ENCODE assay signal across 23 cellular contexts in genomic region chr3:42578054-42578453, GRCh38. TPM values are rescaled to one million over a fixed set of nuclear protein-coding genes. Genes with fewer than 3 reads are reported as not detected.
A peak's percentile ranks its signal among the peaks of the same experiment; 100 is the strongest.
DNase-seq lines count a peak whose midpoint lies in the region; ATAC-seq and TF ChIP-seq lines count a peak whose summit lies in the region.
"Had no signal": no experiment of that assay in that cellular context is flagged by ENCODE, and none has a peak within 500 bp of the region (broad histone marks: within the 10 kb centered on the region; RNA-seq: fewer than 3 reads in every experiment).

No MANE protein-coding gene starts in this region.

- no peak for TF ChIP-seq CTCF in activated CD8-positive, alpha-beta T cell treated with anti-CD3 and anti-CD28 coated beads for 36 hours (IDR thresholded peaks at IDR 0.05)
- no peak for TF ChIP-seq CTCF in VCaP (conservative IDR thresholded peaks at IDR 0.05)
- TF ChIP-seq CTCF in Caco-2 (IDR thresholded peaks at IDR 0.05; ENCODE audit: insufficient read depth in 1 of 2, low read depth in 1 of 2, low read length in 1 of 2, severe bottlenecking in 1 of 2, unreplicated experiment in 1 of 2): no peak
- TF ChIP-seq CTCF in psoas muscle (IDR thresholded peaks at IDR 0.05): no peak

- H3K9me3 ChIP-seq in Caco-2: no peaks in the 10 kb centered on the region
- H3K9me3 ChIP-seq in psoas muscle: peaks cover 8% of the 10 kb centered on the region

- POLR2A ChIA-PET in activated CD8-positive, alpha-beta T cell treated with anti-CD3 and anti-CD28 coated beads, Interleukin-2, amount 10 ng/mL, durations not matched to agents 7 days and 5 days (lab: Charles Lee): interaction anchor here (0.7 to 1.0 kb wide), 2 partner anchors 16 to 23 kb away, joined by 3 read pairs; partner anchors contain the start of gene NKTR
- POLR2A ChIA-PET in activated CD8-positive, alpha-beta T cell treated with anti-CD3 and anti-CD28 coated beads for 36 hours (lab: Charles Lee): no interaction called here
- POLR2A ChIA-PET in Caco-2 (lab: Charles Lee): no interaction called here

- H3K27me3 Mint-ChIP-seq in activated CD8-positive, alpha-beta T cell treated with anti-CD3 and anti-CD28 coated beads, Interleukin-2, amount 10 ng/mL, durations not matched to agents 7 days and 5 days (ENCODE audit: low read depth): no peaks in the 10 kb centered on the region
- no peaks in the 10 kb centered on the region for H3K27me3 Mint-ChIP-seq in activated CD8-positive, alpha-beta T cell treated with anti-CD3 and anti-CD28 coated beads for 36 hours
- no peaks in the 10 kb centered on the region for H3K27me3 Mint-ChIP-seq in central memory CD8-positive, alpha-beta T cell
- no peaks in the 10 kb centered on the region for H3K27me3 Mint-ChIP-seq in Caco-2 (ENCODE audit: insufficient read depth, unreplicated experiment)
- H3K27me3 Mint-ChIP-seq: B cell; CD4-positive, alpha-beta T cell had no signal

- H3K36me3 ChIP-seq in Caco-2 (ENCODE audit: control insufficient read depth, insufficient read depth, low read length) (no peaks in the 10 kb centered on the region), psoas muscle (ENCODE audit: insufficient read depth in 1 of 2, low read depth in 1 of 2) (peaks cover 0 to 9% of the 10 kb centered on the region in 2 donors)

- H3K27me3 ChIP-seq in Caco-2 (replicated peaks; ENCODE audit: control insufficient read depth, insufficient read depth, low read length): no peaks in the 10 kb centered on the region
- H3K27me3 ChIP-seq in psoas muscle (ENCODE audit: insufficient read depth in 3 of 3, low read length in 2 of 3): no peaks in the 10 kb centered on the region
- H3K27me3 ChIP-seq: BLaER1 treated with 17β-estradiol and CSF1 and Interleukin-3, amounts not matched to agents 10 nM and 100 nM had no signal

- ATAC-seq in activated CD8-positive, alpha-beta T cell treated with anti-CD3 and anti-CD28 coated beads, Interleukin-2, amount 10 ng/mL, durations not matched to agents 7 days and 5 days: no peak
- ATAC-seq in activated CD8-positive, alpha-beta T cell treated with anti-CD3 and anti-CD28 coated beads for 36 hours: no peak
- ATAC-seq in central memory CD8-positive, alpha-beta T cell (replicated peaks; ENCODE audit: extremely low read depth, poor library complexity, severe bottlenecking): no peak
- ATAC-seq in psoas muscle: no peak
- ATAC-seq: A549; CD8-positive, alpha-beta T cell; GM12878 had no signal

- CTCF ChIA-PET in activated CD8-positive, alpha-beta T cell treated with anti-CD3 and anti-CD28 coated beads, Interleukin-2, amount 10 ng/mL, durations not matched to agents 7 days and 5 days (lab: Charles Lee): interaction anchor here (1.6 to 2.5 kb wide), 3 partner anchors 32 to 76 kb away, joined by 5 to 8 read pairs (median 7); partner anchors contain the start of gene VIPR1
- CTCF ChIA-PET in activated CD8-positive, alpha-beta T cell treated with anti-CD3 and anti-CD28 coated beads for 36 hours (lab: Charles Lee): interaction anchor here (2.1 kb wide), 1 partner anchor 30 kb away, joined by 9 read pairs; no protein-coding TSS in a partner anchor
- CTCF ChIA-PET in Caco-2 (lab: Charles Lee): no interaction called here

- no peak overlapping the region for H3K4me3 ChIP-seq in Caco-2 (ENCODE audit: low read depth, low read length)
- H3K4me3 ChIP-seq in psoas muscle: no peak overlapping the region
- H3K4me3 ChIP-seq: A549; BLaER1 treated with 17β-estradiol and CSF1 and Interleukin-3, amounts not matched to agents 10 nM and 100 nM; GM12878 had no signal

- BruUV-seq in Caco-2 (replicated peaks; lab: Mats Ljungman, UMichigan): no TSS peak

- no peak for DNase-seq in activated CD8-positive, alpha-beta T cell treated with anti-CD3 and anti-CD28 coated beads, Interleukin-2, amount 10 ng/mL, durations not matched to agents 7 days and 5 days
- no peak for DNase-seq in activated CD8-positive, alpha-beta T cell treated with anti-CD3 and anti-CD28 coated beads for 36 hours
- no peak for DNase-seq in central memory CD8-positive, alpha-beta T cell (ENCODE audit: low spot score in 2 of 2)
- no peak for DNase-seq in cerebellar nuclear complex (lab: John Stamatoyannopoulos, UW)
- no peak for DNase-seq in Caco-2
- DNase-seq in psoas muscle: no peak
- DNase-seq: AML-193; CD4-positive, alpha-beta T cell; CD8-positive, alpha-beta T cell; DMS 273 treated with DMSO at 0.1 percent for 48 hours; DMS153; DMS53; DMS79; DND-41; EL; GDM1 had no signal

- H3K4me1 ChIP-seq in Caco-2 (peaks cover 8% of the 10 kb centered on the region), psoas muscle (peaks cover 16% of the 10 kb centered on the region)

- peaks cover 33% of the 10 kb centered on the region for H3K4me1 Mint-ChIP-seq in activated CD8-positive, alpha-beta T cell treated with anti-CD3 and anti-CD28 coated beads, Interleukin-2, amount 10 ng/mL, durations not matched to agents 7 days and 5 days (ENCODE audit: low read depth)
- peaks cover 43% of the 10 kb centered on the region for H3K4me1 Mint-ChIP-seq in activated CD8-positive, alpha-beta T cell treated with anti-CD3 and anti-CD28 coated beads for 36 hours (ENCODE audit: low read depth)
- H3K4me1 Mint-ChIP-seq in central memory CD8-positive, alpha-beta T cell: peaks cover 49% of the 10 kb centered on the region
- H3K4me1 Mint-ChIP-seq in Caco-2 (ENCODE audit: low read depth, unreplicated experiment): peaks cover 9% of the 10 kb centered on the region

- peak overlapping the region; percentile 97; the same call in 1 of the 2 replicates for H3K27ac ChIP-seq in VCaP
- no peak overlapping the region for H3K27ac ChIP-seq in psoas muscle
- H3K27ac ChIP-seq: 22Rv1; A549; BLaER1 treated with 17β-estradiol and CSF1 and Interleukin-3, amounts not matched to agents 10 nM and 100 nM; C4-2B had no signal

- intact Hi-C loops in activated CD8-positive, alpha-beta T cell treated with anti-CD3 and anti-CD28 coated beads for 36 hours (cut with micrococcal nuclease): no loop called here
- intact Hi-C loops in Caco-2 (cut with micrococcal nuclease; ENCODE audit: unreplicated experiment): loop anchor here (10.0 kb wide), 1 partner anchor 257 kb away; no protein-coding TSS in a partner anchor
- intact Hi-C loops in psoas muscle (cut with DNase I): no loop called here

- H3K27ac Mint-ChIP-seq in activated CD8-positive, alpha-beta T cell treated with anti-CD3 and anti-CD28 coated beads, Interleukin-2, amount 10 ng/mL, durations not matched to agents 7 days and 5 days: peak overlapping the region; percentile 35
- H3K27ac Mint-ChIP-seq in activated CD8-positive, alpha-beta T cell treated with anti-CD3 and anti-CD28 coated beads for 36 hours: no peak overlapping the region
- peak overlapping the region; percentile 76 for H3K27ac Mint-ChIP-seq in central memory CD8-positive, alpha-beta T cell (ENCODE audit: low read depth)
- H3K27ac Mint-ChIP-seq in Caco-2 (ENCODE audit: unreplicated experiment): no peak overlapping the region
- H3K27ac Mint-ChIP-seq: B cell had no signal

- peaks cover 18% of the 10 kb centered on the region for H3K9me3 Mint-ChIP-seq in activated CD8-positive, alpha-beta T cell treated with anti-CD3 and anti-CD28 coated beads, Interleukin-2, amount 10 ng/mL, durations not matched to agents 7 days and 5 days (ENCODE audit: insufficient read depth)
- H3K9me3 Mint-ChIP-seq in activated CD8-positive, alpha-beta T cell treated with anti-CD3 and anti-CD28 coated beads for 36 hours: peaks cover 18% of the 10 kb centered on the region
- peaks cover 4% of the 10 kb centered on the region for H3K9me3 Mint-ChIP-seq in central memory CD8-positive, alpha-beta T cell
- H3K9me3 Mint-ChIP-seq in Caco-2 (ENCODE audit: unreplicated experiment): no peaks in the 10 kb centered on the region

- H3K36me3 Mint-ChIP-seq in activated CD8-positive, alpha-beta T cell treated with anti-CD3 and anti-CD28 coated beads, Interleukin-2, amount 10 ng/mL, durations not matched to agents 7 days and 5 days (ENCODE audit: low read depth): peaks cover 53% of the 10 kb centered on the region
- H3K36me3 Mint-ChIP-seq in activated CD8-positive, alpha-beta T cell treated with anti-CD3 and anti-CD28 coated beads for 36 hours (ENCODE audit: low read depth): peaks cover 39% of the 10 kb centered on the region
- H3K36me3 Mint-ChIP-seq in central memory CD8-positive, alpha-beta T cell (ENCODE audit: insufficient read depth): peaks cover 18% of the 10 kb centered on the region
- H3K36me3 Mint-ChIP-seq in Caco-2 (ENCODE audit: insufficient read depth, unreplicated experiment): peaks cover 28% of the 10 kb centered on the region

- WGBS in psoas muscle, 3 donors: 95 to 99% (median 99%) methylated on average over 4 of the region's 4 CpGs

- no peak overlapping the region for H3K4me3 Mint-ChIP-seq in activated CD8-positive, alpha-beta T cell treated with anti-CD3 and anti-CD28 coated beads, Interleukin-2, amount 10 ng/mL, durations not matched to agents 7 days and 5 days
- H3K4me3 Mint-ChIP-seq in activated CD8-positive, alpha-beta T cell treated with anti-CD3 and anti-CD28 coated beads for 36 hours: no peak overlapping the region
- no peak overlapping the region for H3K4me3 Mint-ChIP-seq in central memory CD8-positive, alpha-beta T cell
- H3K4me3 Mint-ChIP-seq in Caco-2 (ENCODE audit: unreplicated experiment): no peak overlapping the region
- H3K4me3 Mint-ChIP-seq: B cell; CD4-positive, alpha-beta T cell; CD8-positive, alpha-beta T cell had no signal

RNA-seq across cellular contexts. Expression of gene SEC22C, which starts 3.7 kb away (rescaled TPM):
- 10 to 100 TPM; 49.3 to 51.4 TPM for total RNA-seq in activated CD8-positive, alpha-beta T cell treated with anti-CD3 and anti-CD28 coated beads, Interleukin-2, amount 10 ng/mL, durations not matched to agents 7 days and 5 days
- total RNA-seq in activated CD8-positive, alpha-beta T cell treated with anti-CD3 and anti-CD28 coated beads for 36 hours: 10 to 100 TPM; 35.0 to 35.7 TPM
- total RNA-seq in Caco-2 (2022): 33.4 and 36.4 TPM in 2 replicates
- total RNA-seq in psoas muscle: 10 to 100 TPM; 13.0 to 31.0 (median 15.5) TPM
- polyA plus RNA-seq in psoas muscle: 10 to 100 TPM; 11.2 to 46.8 (median 15.5) TPM

RNA-seq across cellular contexts. Expression of gene SS18L2, which starts 12.6 kb away (rescaled TPM):
- total RNA-seq in activated CD8-positive, alpha-beta T cell treated with anti-CD3 and anti-CD28 coated beads, Interleukin-2, amount 10 ng/mL, durations not matched to agents 7 days and 5 days: 10 to 100 TPM; 68.6 to 68.7 TPM
- 10 to 100 TPM; 56.9 to 59.6 TPM for total RNA-seq in activated CD8-positive, alpha-beta T cell treated with anti-CD3 and anti-CD28 coated beads for 36 hours
- 37.3 and 38.7 TPM in 2 replicates for total RNA-seq in Caco-2 (2022)
- 10 to 100 TPM in 1 of 4 donors, 1 to 10 TPM in 3; 8.2 to 11.2 (median 9.5) TPM for total RNA-seq in psoas muscle
- polyA plus RNA-seq in psoas muscle: 10 to 100 TPM; 16.8 to 31.6 (median 20.1) TPM

RNA-seq across cellular contexts. Expression of gene NKTR, which starts 22.4 kb away (rescaled TPM):
- 10 to 100 TPM; 85.9 to 90.3 TPM for total RNA-seq in activated CD8-positive, alpha-beta T cell treated with anti-CD3 and anti-CD28 coated beads, Interleukin-2, amount 10 ng/mL, durations not matched to agents 7 days and 5 days
- 10 to 100 TPM; 63.4 to 65.9 TPM for total RNA-seq in activated CD8-positive, alpha-beta T cell treated with anti-CD3 and anti-CD28 coated beads for 36 hours
- 66.6 and 67.9 TPM in 2 replicates for total RNA-seq in Caco-2 (2022)
- 10 to 100 TPM; 12.9 to 23.0 (median 17.6) TPM for total RNA-seq in psoas muscle
- 10 to 100 TPM in 2 of 3 donors, 1 to 10 TPM in 1; 9.0 to 14.1 (median 11.1) TPM for polyA plus RNA-seq in psoas muscle

Comparison
In these comparisons a context has a peak if more than half of its experiments do, and no peak if none do; other contexts are left out.
1. H3K27ac Mint-ChIP-seq: peak in activated CD8-positive, alpha-beta T cell treated with anti-CD3 and anti-CD28 coated beads, Interleukin-2, amount 10 ng/mL, durations not matched to agents 7 days and 5 days (single experiment) and central memory CD8-positive, alpha-beta T cell (single experiment); none in activated CD8-positive, alpha-beta T cell treated with anti-CD3 and anti-CD28 coated beads for 36 hours (single experiment) and Caco-2 (single experiment).